Comparison of ENCODE assay signal across 12 cellular contexts in the genomic region with DNA sequence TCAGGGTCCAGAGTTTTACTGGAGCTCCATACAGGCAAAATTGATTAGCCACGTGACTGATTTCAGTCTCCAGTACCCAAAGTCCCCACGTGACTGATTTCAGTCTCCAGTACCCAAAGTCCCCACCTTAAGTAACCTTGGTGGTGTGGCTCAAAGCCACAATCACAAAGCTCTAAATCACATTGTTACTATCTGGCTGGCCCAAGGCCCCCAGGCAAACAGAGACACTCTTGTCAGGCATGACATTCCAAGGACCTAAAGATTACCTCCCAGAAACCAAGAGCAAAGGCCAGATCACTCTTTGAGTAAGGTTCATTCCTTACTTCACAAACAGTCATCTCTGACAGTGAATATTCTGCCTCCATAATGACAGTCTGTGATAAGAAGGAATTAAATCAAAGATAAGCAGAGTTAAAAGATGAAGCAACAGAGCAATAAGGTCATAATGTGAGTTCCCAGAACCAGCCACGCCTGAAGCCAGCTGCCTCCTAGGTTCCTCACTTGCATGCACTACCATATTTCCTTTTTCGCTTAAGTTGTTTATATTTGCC.
DNase-seq lines count a peak whose midpoint lies in the region; ATAC-seq and FAIRE-seq lines count a peak whose summit lies in the region.
"Had no signal": no experiment of that assay in that cellular context is flagged by ENCODE, and none has a peak within 500 bp of the region (broad histone marks: within the 10 kb centered on the region; RNA-seq: fewer than 3 reads in every experiment).

No MANE protein-coding gene starts in this region.

- DNase-seq in SK-N-MC (ENCODE audit: low read depth, low spot score) (no peak), epidermal melanocyte (ENCODE audit: insufficient read length, low spot score) (no peak), GOT3 (lab: John Stamatoyannopoulos, UW) (no peak)
- no peak for DNase-seq in stimulated activated naive CD8-positive, alpha-beta T cell treated with anti-CD3 and anti-CD28 coated beads, Interleukin-15, amount 100 ng/mL, for 72 hours
- DNase-seq: MM.1S, psoas muscle had no signal

- peak; percentile 79 for FAIRE-seq in islet of Langerhans (lab: Jason Lieb, UNC)
- FAIRE-seq: keratinocyte had no signal

- ATAC-seq in GM18868 (IDR thresholded peaks at IDR 0.05; ENCODE audit: unreplicated experiment) (peak; percentile 36), GM19455 (IDR thresholded peaks at IDR 0.05; ENCODE audit: unreplicated experiment) (no peak), GM21360 (IDR thresholded peaks at IDR 0.05; ENCODE audit: unreplicated experiment) (no peak)
- peak; percentile 37 for ATAC-seq in stimulated activated naive CD8-positive, alpha-beta T cell treated with anti-CD3 and anti-CD28 coated beads, Interleukin-15, amount 100 ng/mL, for 72 hours

- peak overlapping the region; percentile 94 for H3K27ac ChIP-seq in SK-N-MC
- H3K27ac ChIP-seq: psoas muscle had no signal

- no peak overlapping the region for H3K9ac ChIP-seq in SK-N-MC (ENCODE audit: insufficient read length)

- no peaks in the 10 kb centered on the region for H3K9me3 ChIP-seq in SK-N-MC (ENCODE audit: low read depth, low read length)
- H3K9me3 ChIP-seq: psoas muscle had no signal

- no peak overlapping the region for H3K27ac Mint-ChIP-seq in stimulated activated naive CD8-positive, alpha-beta T cell treated with anti-CD3 and anti-CD28 coated beads, Interleukin-15, amount 100 ng/mL, for 72 hours
- H3K27ac Mint-ChIP-seq: T-helper 1 cell treated with Interleukin-12 subunit alpha and Interleukin-12 subunit beta and Interleukin-4 antibody, amounts not matched to agents 30 μg/mL and 1 μg/mL, for 36 hours had no signal

- H3K4me1 Mint-ChIP-seq in stimulated activated naive CD8-positive, alpha-beta T cell treated with anti-CD3 and anti-CD28 coated beads, Interleukin-15, amount 100 ng/mL, for 72 hours, result peaks cover 5% of the 10 kb centered on the region

- H3K4me3 Mint-ChIP-seq in stimulated activated naive CD8-positive, alpha-beta T cell treated with anti-CD3 and anti-CD28 coated beads, Interleukin-15, amount 100 ng/mL, for 72 hours, result no peak overlapping the region
- H3K4me3 Mint-ChIP-seq: T-helper 1 cell treated with Interleukin-12 subunit alpha and Interleukin-12 subunit beta and Interleukin-4 antibody, amounts not matched to agents 30 μg/mL and 1 μg/mL, for 36 hours had no signal

- peak overlapping the region; percentile 61 for H3K4me3 ChIP-seq in SK-N-MC
- H3K4me3 ChIP-seq: psoas muscle had no signal

- no peaks in the 10 kb centered on the region for H3K36me3 ChIP-seq in SK-N-MC (ENCODE audit: insufficient read depth, low read length)

- no peaks in the 10 kb centered on the region for H3K27me3 Mint-ChIP-seq in stimulated activated naive CD8-positive, alpha-beta T cell treated with anti-CD3 and anti-CD28 coated beads, Interleukin-15, amount 100 ng/mL, for 72 hours

- no peaks in the 10 kb centered on the region for H3K9me3 Mint-ChIP-seq in stimulated activated naive CD8-positive, alpha-beta T cell treated with anti-CD3 and anti-CD28 coated beads, Interleukin-15, amount 100 ng/mL, for 72 hours
- H3K9me3 Mint-ChIP-seq: T-helper 1 cell treated with Interleukin-12 subunit alpha and Interleukin-12 subunit beta and Interleukin-4 antibody, amounts not matched to agents 30 μg/mL and 1 μg/mL, for 36 hours had no signal

Comparison
In these comparisons a context has a peak if more than half of its experiments do, and no peak if none do; other contexts are left out.
1. ATAC-seq: peak in GM18868 (single experiment) and stimulated activated naive CD8-positive, alpha-beta T cell treated with anti-CD3 and anti-CD28 coated beads, Interleukin-15, amount 100 ng/mL, for 72 hours (single experiment); none in GM19455 (single experiment) and GM21360 (single experiment).